In genomic region chr19:22893855-22894270, GRCh38 we compare ENCODE assay signal across 31 cellular contexts.
"Had no signal": no experiment of that assay in that cellular context is flagged by ENCODE, and none has a peak within 500 bp of the region (broad histone marks: within the 10 kb centered on the region; RNA-seq: fewer than 3 reads in every experiment).

No MANE protein-coding gene starts in this region.

- H3K36me3 ChIP-seq: brain microvascular endothelial cell, esophagus muscularis mucosa, gastrocnemius medialis, heart left ventricle had no signal

- H3K4me3 ChIP-seq: coronary artery, dorsolateral prefrontal cortex, esophagus muscularis mucosa, gastrocnemius medialis, heart left ventricle had no signal

- H3K27ac Mint-ChIP-seq: activated CD4-positive, alpha-beta memory T cell treated with anti-CD3 and anti-CD28 coated beads, Interleukin-2, amount 10 ng/mL, durations not matched to agents 7 days and 5 days; activated CD4-positive, alpha-beta T cell treated with anti-CD3 and anti-CD28 coated beads, Interleukin-2, amount 10 ng/mL, durations not matched to agents 7 days and 5 days; activated naive CD4-positive, alpha-beta T cell treated with anti-CD3 and anti-CD28 coated beads, Interleukin-2, amount 10 ng/mL, durations not matched to agents 7 days and 5 days; activated naive CD8-positive, alpha-beta T cell; activated T-cell treated with anti-CD3 and anti-CD28 coated beads, Interleukin-2, amount 50 U/mL, for 24 hours; activated T-cell treated with anti-CD3 and anti-CD28 coated beads, Interleukin-2, amount 50 U/mL, for 72 hours; dendritic cell treated with granulocyte-macrophage colony-stimulating factor and Interleukin-4, amounts not matched to agents 40 ng/mL and 50 ng/mL, for 4 days; effector memory CD8-positive, alpha-beta T cell; WTC11 had no signal

- H3K4me1 Mint-ChIP-seq: activated CD4-positive, alpha-beta memory T cell treated with anti-CD3 and anti-CD28 coated beads, Interleukin-2, amount 10 ng/mL, durations not matched to agents 7 days and 5 days; activated CD4-positive, alpha-beta T cell treated with anti-CD3 and anti-CD28 coated beads, Interleukin-2, amount 10 ng/mL, durations not matched to agents 7 days and 5 days; activated naive CD4-positive, alpha-beta T cell treated with anti-CD3 and anti-CD28 coated beads, Interleukin-2, amount 10 ng/mL, durations not matched to agents 7 days and 5 days; central memory CD8-positive, alpha-beta T cell; WTC11 had no signal

- H3K27ac ChIP-seq: brain microvascular endothelial cell, coronary artery, dorsolateral prefrontal cortex, esophagus muscularis mucosa, foreskin keratinocyte, gastrocnemius medialis, heart left ventricle, VCaP had no signal

- ATAC-seq: activated T-cell treated with anti-CD3 and anti-CD28 coated beads, Interleukin-2, amount 50 U/mL, for 72 hours; effector memory CD8-positive, alpha-beta T cell; foreskin keratinocyte; gastrocnemius medialis; heart left ventricle; WTC11 had no signal

- H3K27me3 Mint-ChIP-seq: activated CD4-positive, alpha-beta memory T cell treated with anti-CD3 and anti-CD28 coated beads, Interleukin-2, amount 10 ng/mL, durations not matched to agents 7 days and 5 days; activated CD4-positive, alpha-beta T cell treated with anti-CD3 and anti-CD28 coated beads, Interleukin-2, amount 10 ng/mL, durations not matched to agents 7 days and 5 days; activated naive CD4-positive, alpha-beta T cell treated with anti-CD3 and anti-CD28 coated beads, Interleukin-2, amount 10 ng/mL, durations not matched to agents 7 days and 5 days; activated naive CD8-positive, alpha-beta T cell; activated T-cell treated with anti-CD3 and anti-CD28 coated beads, Interleukin-2, amount 50 U/mL, for 24 hours; central memory CD8-positive, alpha-beta T cell; dendritic cell treated with granulocyte-macrophage colony-stimulating factor and Interleukin-4, amounts not matched to agents 40 ng/mL and 50 ng/mL, for 4 days; effector memory CD8-positive, alpha-beta T cell had no signal

- H3K4me3 Mint-ChIP-seq: activated CD4-positive, alpha-beta memory T cell treated with anti-CD3 and anti-CD28 coated beads, Interleukin-2, amount 10 ng/mL, durations not matched to agents 7 days and 5 days; activated CD4-positive, alpha-beta T cell treated with anti-CD3 and anti-CD28 coated beads, Interleukin-2, amount 10 ng/mL, durations not matched to agents 7 days and 5 days; activated naive CD4-positive, alpha-beta T cell treated with anti-CD3 and anti-CD28 coated beads, Interleukin-2, amount 10 ng/mL, durations not matched to agents 7 days and 5 days; activated naive CD8-positive, alpha-beta T cell; activated T-cell treated with anti-CD3 and anti-CD28 coated beads, Interleukin-2, amount 50 U/mL, for 24 hours; activated T-cell treated with anti-CD3 and anti-CD28 coated beads, Interleukin-2, amount 50 U/mL, for 72 hours; central memory CD8-positive, alpha-beta T cell; dendritic cell treated with granulocyte-macrophage colony-stimulating factor and Interleukin-4, amounts not matched to agents 40 ng/mL and 50 ng/mL, for 4 days; effector memory CD8-positive, alpha-beta T cell; WTC11 had no signal

- H3K4me1 ChIP-seq: esophagus muscularis mucosa, foreskin keratinocyte, gastrocnemius medialis, heart left ventricle had no signal

- H3K27me3 ChIP-seq: brain microvascular endothelial cell, dorsolateral prefrontal cortex, esophagus muscularis mucosa, foreskin keratinocyte, gastrocnemius medialis, heart left ventricle had no signal

- DNase-seq: activated CD4-positive, alpha-beta memory T cell treated with anti-CD3 and anti-CD28 coated beads, Interleukin-2, amount 10 ng/mL, durations not matched to agents 7 days and 5 days; activated CD4-positive, alpha-beta T cell treated with anti-CD3 and anti-CD28 coated beads for 1 hour; activated CD4-positive, alpha-beta T cell treated with anti-CD3 and anti-CD28 coated beads for 4 hours; activated CD4-positive, alpha-beta T cell treated with anti-CD3 and anti-CD28 coated beads, Interleukin-2, amount 10 ng/mL, durations not matched to agents 7 days and 5 days; activated CD4-positive, alpha-beta T cell treated with anti-CD3 and anti-CD28 coated beads, Interleukin-2, amount 50 U/mL, for 4 hours; activated CD8-positive, alpha-beta memory T cell treated with anti-CD3 and anti-CD28 coated beads, Interleukin-2, amount 50 U/mL, for 48 hours; activated gamma-delta T cell; activated naive CD4-positive, alpha-beta T cell; activated naive CD4-positive, alpha-beta T cell treated with anti-CD3 and anti-CD28 coated beads, Interleukin-2, amount 10 ng/mL, durations not matched to agents 7 days and 5 days; activated T-cell treated with anti-CD3 and anti-CD28 coated beads for 4 hours; activated T-cell treated with anti-CD3 and anti-CD28 coated beads, Interleukin-2, amount 50 U/mL, for 24 hours; activated T-cell treated with anti-CD3 and anti-CD28 coated beads, Interleukin-2, amount 50 U/mL, for 72 hours; amniotic stem cell; anterior cingulate cortex; brain microvascular endothelial cell; dorsolateral prefrontal cortex; effector CD4-positive, alpha-beta T cell; effector memory CD8-positive, alpha-beta T cell; erythroblast; foreskin keratinocyte; gastrocnemius medialis; glutamatergic neuron; heart left ventricle; T-helper 2 cell had no signal
